8 cellular contexts compared by ENCODE assay signal in genomic region chr12:22046090-22046967, GRCh38. TPM values are rescaled to one million over a fixed set of nuclear protein-coding genes. Genes with fewer than 3 reads are reported as not detected.
A peak's percentile ranks its signal among the peaks of the same experiment; 100 is the strongest.
DNase-seq lines count a peak whose midpoint lies in the region; ATAC-seq and TF ChIP-seq lines count a peak whose summit lies in the region.

Gene CMAS, plus strand, starts transcription at chr12:22046218. Its CDS starts 86 bp downstream, at chr12:22046304.

- peaks cover 36% of the 10 kb centered on the region for H3K4me1 Mint-ChIP-seq in progenitor cell of endocrine pancreas (ENCODE audit: low read depth)

- H3K36me3 Mint-ChIP-seq in progenitor cell of endocrine pancreas (ENCODE audit: insufficient read depth): peaks cover 1% of the 10 kb centered on the region

- no peak for TF ChIP-seq CTCF in GM12875 (IDR thresholded peaks at IDR 0.05; ENCODE audit: borderline replicate concordance, insufficient read depth, low read depth, low read length)
- no peak for TF ChIP-seq CTCF in NB4 (IDR thresholded peaks at IDR 0.05; ENCODE audit: low read depth, low read length)
- TF ChIP-seq CTCF in heart right ventricle (IDR thresholded peaks at IDR 0.05): no peak
- TF ChIP-seq CTCF in progenitor cell of endocrine pancreas (IDR thresholded peaks at IDR 0.05; ENCODE audit: unreplicated experiment): no peak

- WGBS in adipose tissue, 3 donors: 0 to 1% (median 0%) methylated on average over 59 to 64 of the region's 64 CpGs
- WGBS in heart right ventricle, 2 donors: 0 to 1% methylated on average over 62 to 64 of the region's 64 CpGs

- peak; percentile 94 for DNase-seq in NB4 (ENCODE audit: low read depth)
- DNase-seq in T-helper 1 cell: peak; percentile 61 to 80 (median 73)
- DNase-seq in heart right ventricle: peak; percentile 79 to 84
- DNase-seq in progenitor cell of endocrine pancreas (ENCODE audit: low spot score, unreplicated experiment): peak; percentile 86
- peak; percentile 85 for DNase-seq in ureter (ENCODE audit: low spot score)

- no peaks in the 10 kb centered on the region for H3K9me3 ChIP-seq in heart right ventricle

- H3K27ac ChIP-seq in adipose tissue (ENCODE audit: low read depth, low read length) (no peak within 1 kb of the TSS), heart right ventricle (peak within 1 kb of the TSS; percentile 74 to 97 (median 94))

- TF ChIP-seq POLR2A in NB4 (IDR thresholded peaks at IDR 0.05; ENCODE audit: extremely low read depth, insufficient read length): peak; percentile 87

- H3K27ac Mint-ChIP-seq in progenitor cell of endocrine pancreas: peak within 1 kb of the TSS; percentile 89

- no peaks in the 10 kb centered on the region for H3K27me3 ChIP-seq in heart right ventricle

- H3K27me3 Mint-ChIP-seq in progenitor cell of endocrine pancreas: peaks cover 5% of the 10 kb centered on the region

- H3K4me3 Mint-ChIP-seq in progenitor cell of endocrine pancreas (ENCODE audit: low read depth): peak within 1 kb of the TSS; percentile 93

- peak; percentile 92 for ATAC-seq in HG02571 (IDR thresholded peaks at IDR 0.05; ENCODE audit: unreplicated experiment)
- peak; percentile 93 to 96 (median 94) for ATAC-seq in heart right ventricle

- H3K36me3 ChIP-seq in heart right ventricle: peaks cover 0 to 12% (median 0%) of the 10 kb centered on the region in 9 donors

- H3K4me3 ChIP-seq in GM12875 (ENCODE audit: low read depth, low read length) (peak within 1 kb of the TSS; percentile 96), NB4 (ENCODE audit: low read depth, low read length) (peak within 1 kb of the TSS; percentile 83), heart right ventricle (peak within 1 kb of the TSS; percentile 85 to 100 (median 98))

- intact Hi-C loops in heart right ventricle (cut with DNase I): no loop called here

- peaks cover 0 to 27% (median 13%) of the 10 kb centered on the region in 9 donors for H3K4me1 ChIP-seq in heart right ventricle

- no peaks in the 10 kb centered on the region for H3K9me3 Mint-ChIP-seq in progenitor cell of endocrine pancreas (ENCODE audit: low read depth)

RNA-seq across cellular contexts. Expression of gene CMAS, which starts in this region (rescaled TPM):
- polyA plus RNA-seq in adipose tissue: 10 to 100 TPM; 16.3 to 33.4 (median 20.6) TPM
- total RNA-seq in heart right ventricle: 10 to 100 TPM; 28.0 to 39.6 (median 35.1) TPM
- polyA plus RNA-seq in heart right ventricle: 10 to 100 TPM; 18.1 to 41.2 TPM
- 51.9 and 55.8 TPM in 2 replicates for total RNA-seq in progenitor cell of endocrine pancreas
- 35.7 TPM for total RNA-seq in ureter
